Comparison of ENCODE assay signal across 11 cellular contexts in the genomic region with DNA sequence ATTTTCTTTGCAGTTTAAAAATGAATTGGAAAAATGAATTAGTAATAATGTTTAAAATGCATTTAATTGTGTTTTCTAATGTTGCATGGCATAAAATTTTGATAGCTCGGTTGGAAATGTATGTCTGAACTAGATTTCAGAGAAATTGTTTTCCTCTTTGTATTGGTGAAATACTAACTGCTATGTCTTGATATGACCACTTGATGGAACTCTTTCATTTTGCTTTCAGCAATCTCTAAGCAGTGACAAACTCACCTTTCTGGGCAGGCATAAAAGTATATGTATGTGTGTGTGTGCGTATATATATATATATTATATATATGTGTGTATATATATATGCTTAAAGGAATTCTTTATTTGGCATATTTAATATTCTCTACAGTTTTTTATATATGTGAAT.
DNase-seq lines count a peak whose midpoint lies in the region; ATAC-seq and TF ChIP-seq lines count a peak whose summit lies in the region.
"Had no signal": no experiment of that assay in that cellular context is flagged by ENCODE, and none has a peak within 500 bp of the region (broad histone marks: within the 10 kb centered on the region; RNA-seq: fewer than 3 reads in every experiment).

No MANE protein-coding gene starts in this region.

- TF ChIP-seq CTCF in IMR-90 (conservative IDR thresholded peaks at IDR 0.05; ENCODE audit: low read depth, low read length) (peak; percentile 63), suprapubic skin (IDR thresholded peaks at IDR 0.05) (peak in 1 of 2 donors; percentile 32)

- H3K27me3 ChIP-seq in IMR-90 (ENCODE audit: control insufficient read depth, insufficient read depth, low read length), result no peaks in the 10 kb centered on the region
- no peaks in the 10 kb centered on the region for H3K27me3 ChIP-seq in adipocyte (replicated peaks; ENCODE audit: control insufficient read depth, insufficient read depth, low read length)
- no peaks in the 10 kb centered on the region for H3K27me3 ChIP-seq in suprapubic skin

- H3K27me3 Mint-ChIP-seq in immature natural killer cell (ENCODE audit: low read depth in 3 of 3), result no peaks in the 10 kb centered on the region
- H3K27me3 Mint-ChIP-seq: activated naive CD8-positive, alpha-beta T cell treated with anti-CD3 and anti-CD28 coated beads, Interleukin-2, amount 10 ng/mL, durations not matched to agents 7 days and 5 days; T-cell had no signal

- H3K9me3 Mint-ChIP-seq in immature natural killer cell, result peaks cover 6 to 35% (median 17%) of the 10 kb centered on the region in 6 donors

- dilution Hi-C loops in IMR-90 (cut with HindIII; ENCODE audit: low sequenced_read_pairs, unreplicated experiment), result no loop called here

- H4K20me1 ChIP-seq in IMR-90 (ENCODE audit: insufficient read depth, low read length), result no peaks in the 10 kb centered on the region

- peaks cover 7% of the 10 kb centered on the region for H3K4me1 ChIP-seq in IMR-90 (ENCODE audit: control insufficient read depth, insufficient read depth, low read length)
- H3K4me1 ChIP-seq in adipocyte (ENCODE audit: control insufficient read depth, insufficient read depth, low read length), result no peaks in the 10 kb centered on the region
- no peaks in the 10 kb centered on the region for H3K4me1 ChIP-seq in suprapubic skin

- no peak overlapping the region for H2AK9ac ChIP-seq in IMR-90 (replicated peaks; ENCODE audit: low read depth, low read length, poor library complexity)

- no peak overlapping the region for H3K14ac ChIP-seq in IMR-90 (replicated peaks; ENCODE audit: low read depth, low read length)

- H2BK15ac ChIP-seq in IMR-90 (ENCODE audit: low read depth, low read length), result no peak overlapping the region

- H3K27ac Mint-ChIP-seq in immature natural killer cell, result no peak overlapping the region
- H3K27ac Mint-ChIP-seq: activated naive CD8-positive, alpha-beta T cell treated with anti-CD3 and anti-CD28 coated beads, Interleukin-2, amount 10 ng/mL, durations not matched to agents 7 days and 5 days; T-cell had no signal

- no peak for TF ChIP-seq EP300 in suprapubic skin (IDR thresholded peaks at IDR 0.05)

- H3K4me3 ChIP-seq in IMR-90 (ENCODE audit: insufficient read depth, low read depth, low read length), result no peak overlapping the region
- no peak overlapping the region for H3K4me3 ChIP-seq in adipocyte (ENCODE audit: low read length)
- no peak overlapping the region for H3K4me3 ChIP-seq in suprapubic skin
- H3K4me3 ChIP-seq: lung had no signal

- no peak overlapping the region for H3K56ac ChIP-seq in IMR-90 (ENCODE audit: extremely low read depth, insufficient read depth, low read length)

- H3K4me2 ChIP-seq in IMR-90 (ENCODE audit: low read depth, low read length), result no peak overlapping the region

- H3K36me3 Mint-ChIP-seq in immature natural killer cell, result no peaks in the 10 kb centered on the region
- H3K36me3 Mint-ChIP-seq: activated naive CD8-positive, alpha-beta T cell treated with anti-CD3 and anti-CD28 coated beads, Interleukin-2, amount 10 ng/mL, durations not matched to agents 7 days and 5 days; T-cell had no signal

- no peaks in the 10 kb centered on the region for H3K79me1 ChIP-seq in IMR-90 (ENCODE audit: low read depth in 1 of 2, low read length in 2 of 2)

- in situ Hi-C loops in IMR-90 (cut with MboI; ENCODE audit: low sequenced_read_pairs), result loop anchor here (5.0 kb wide), 1 partner anchor 83 kb away; no protein-coding TSS in a partner anchor

- H3K36me3 ChIP-seq in IMR-90 (ENCODE audit: control insufficient read depth, insufficient read depth, low read length), result no peaks in the 10 kb centered on the region
- H3K36me3 ChIP-seq in adipocyte (ENCODE audit: control insufficient read depth, insufficient read depth, low read length, severe bottlenecking), result no peaks in the 10 kb centered on the region
- no peaks in the 10 kb centered on the region for H3K36me3 ChIP-seq in suprapubic skin

- no CpG with 5 or more reads among the region's 2 CpGs for WGBS in IMR-90 (ENCODE audit: extremely low coverage in 2 of 2, insufficient read length in 1 of 2), 2 experiments
- WGBS in suprapubic skin, result 33% methylated on average over 2 of the region's 2 CpGs

- peak; percentile 70 for TF ChIP-seq RAD21 in IMR-90 (IDR thresholded peaks at IDR 0.05; ENCODE audit: low read length)

- H3K27ac ChIP-seq in IMR-90 (ENCODE audit: insufficient read depth, low read length) (no peak overlapping the region), suprapubic skin (no peak overlapping the region)

- H3K9me3 ChIP-seq in IMR-90 (ENCODE audit: control insufficient read depth, insufficient read depth, low read length), result no peaks in the 10 kb centered on the region
- no peaks in the 10 kb centered on the region for H3K9me3 ChIP-seq in adipocyte (ENCODE audit: control insufficient read depth, low read length)
- no peaks in the 10 kb centered on the region for H3K9me3 ChIP-seq in suprapubic skin

- no peak overlapping the region for H3K4ac ChIP-seq in IMR-90 (ENCODE audit: low read depth, low read length)

- no peak overlapping the region for H2AFZ ChIP-seq in IMR-90 (replicated peaks; ENCODE audit: low read length, poor library complexity)

- no peak overlapping the region for H2BK5ac ChIP-seq in IMR-90 (ENCODE audit: low read depth, low read length, poor library complexity, severe bottlenecking)

- H3K18ac ChIP-seq in IMR-90 (ENCODE audit: low read depth, low read length), result no peak overlapping the region

- no peak overlapping the region for H4K8ac ChIP-seq in IMR-90 (ENCODE audit: low read depth in 2 of 2, low read length in 2 of 2)

- CTCF ChIA-PET in IMR-90 (lab: Yijun Ruan, JAX), result interaction anchor here (0.6 to 1.0 kb wide), 5 partner anchors 9 to 803 kb away, joined by 3 to 6 read pairs (median 3); no protein-coding TSS in a partner anchor

- DNase-seq in COR-L47 (lab: John Stamatoyannopoulos, UW) (peak; percentile 5), IMR-90 (peak; percentile 59), adipocyte (ENCODE audit: low read depth) (peak; percentile 73), left lobe of liver (ENCODE audit: low spot score) (no peak), suprapubic skin (ENCODE audit: low spot score in 2 of 2) (no peak), immature natural killer cell (no peak), islet precursor cell (no peak), epidermal melanocyte (ENCODE audit: insufficient read length, low spot score) (no peak)
- DNase-seq: activated naive CD8-positive, alpha-beta T cell treated with anti-CD3 and anti-CD28 coated beads, Interleukin-2, amount 10 ng/mL, durations not matched to agents 7 days and 5 days; T-cell had no signal

- POLR2A ChIA-PET in IMR-90 (lab: Charles Lee; ENCODE audit: unreplicated experiment), result no interaction called here

- no peak overlapping the region for H4K91ac ChIP-seq in IMR-90 (ENCODE audit: insufficient read depth, low read depth, low read length)

- H3K9me1 ChIP-seq in IMR-90 (ENCODE audit: insufficient read depth, low read length), result no peaks in the 10 kb centered on the region

- no peaks in the 10 kb centered on the region for H3K4me1 Mint-ChIP-seq in immature natural killer cell
- H3K4me1 Mint-ChIP-seq: activated naive CD8-positive, alpha-beta T cell treated with anti-CD3 and anti-CD28 coated beads, Interleukin-2, amount 10 ng/mL, durations not matched to agents 7 days and 5 days; T-cell had no signal

- TF ChIP-seq POLR2A in IMR-90 (IDR thresholded peaks at IDR 0.05; ENCODE audit: low read depth, low read length) (no peak), suprapubic skin (IDR thresholded peaks at IDR 0.05) (no peak)

- BruUV-seq in IMR-90 (replicated peaks; lab: Mats Ljungman, UMichigan), result no TSS peak

- no peak overlapping the region for H3K4me3 Mint-ChIP-seq in immature natural killer cell
- H3K4me3 Mint-ChIP-seq: activated naive CD8-positive, alpha-beta T cell treated with anti-CD3 and anti-CD28 coated beads, Interleukin-2, amount 10 ng/mL, durations not matched to agents 7 days and 5 days; T-cell had no signal

- no peak overlapping the region for H2BK120ac ChIP-seq in IMR-90 (ENCODE audit: low read depth, low read length)

- no peak overlapping the region for H2BK20ac ChIP-seq in IMR-90 (ENCODE audit: low read depth, low read length)

- intact Hi-C loops in IMR-90 (cut with micrococcal nuclease), result loop anchor here (1.0 to 5.0 kb wide), 3 partner anchors 20 to 548 kb away; no protein-coding TSS in a partner anchor

- H2AK5ac ChIP-seq in IMR-90 (ENCODE audit: low read depth, low read length), result no peak overlapping the region

- ATAC-seq in IMR-90 (ENCODE audit: low read depth), result peak; percentile 58; the same call in 1 of the 2 replicates
- ATAC-seq in left lobe of liver, result peak; percentile 74
- ATAC-seq: T-cell had no signal

- H4K5ac ChIP-seq in IMR-90 (ENCODE audit: low read depth, low read length), result no peak overlapping the region

- H3K9ac ChIP-seq in IMR-90 (ENCODE audit: low read depth, low read length) (no peak overlapping the region), adipocyte (ENCODE audit: low read length) (no peak overlapping the region)

- no peak overlapping the region for H3K23ac ChIP-seq in IMR-90 (ENCODE audit: low read depth, low read length)

TF ChIP-seq in IMR-90, 13 proteins besides CTCF, POLR2A, EP300 and RAD21:
- TF ChIP-seq SMC3 (IDR thresholded peaks at IDR 0.05; ENCODE audit: low read depth, low read length) (peak; percentile 66), CHD1 (IDR thresholded peaks at IDR 0.05; ENCODE audit: low read depth, low read length) (no peak)
TF ChIP-seq in IMR-90: peak in this region for 1.

Comparison
In these comparisons a context has a peak if more than half of its experiments do, and no peak if none do; other contexts are left out.
1. DNase-seq: peak in COR-L47 (single experiment), IMR-90 (single experiment) and adipocyte (single experiment); none in left lobe of liver (single experiment), suprapubic skin (0 of 2), immature natural killer cell (0 of 3), islet precursor cell (single experiment) and epidermal melanocyte (single experiment).